Comparison of ENCODE assay signal across 15 cellular contexts in the genomic region with DNA sequence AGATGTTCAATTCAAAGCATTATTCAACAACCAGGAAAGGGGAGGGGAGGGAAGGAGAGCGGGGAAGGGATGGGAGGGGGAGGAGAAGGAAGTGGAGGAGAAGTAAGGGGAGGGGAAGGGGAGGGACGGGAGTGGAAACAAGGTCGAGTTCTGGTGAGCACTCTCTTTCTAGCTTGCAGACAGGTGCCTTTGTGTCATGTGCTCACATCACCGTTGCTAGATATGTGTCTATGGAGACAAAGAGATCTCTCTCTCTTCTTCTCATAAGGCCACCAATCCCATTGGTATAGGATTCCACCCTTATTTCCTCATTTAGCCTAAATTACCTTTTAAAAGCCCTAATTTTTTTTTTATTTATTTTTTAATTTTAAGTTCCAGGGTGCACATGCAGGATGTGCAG.
"Had no signal": no experiment of that assay in that cellular context is flagged by ENCODE, and none has a peak within 500 bp of the region (broad histone marks: within the 10 kb centered on the region; RNA-seq: fewer than 3 reads in every experiment).

No MANE protein-coding gene starts in this region.

- ATAC-seq: esophagus mucosa; left lung; stimulated activated naive CD8-positive, alpha-beta T cell treated with anti-CD3 and anti-CD28 coated beads, Interleukin-15, amount 100 ng/mL, for 72 hours; upper lobe of right lung had no signal

- DNase-seq: activated CD4-positive, CD25-positive, alpha-beta regulatory T cell treated with anti-CD3 and anti-CD28 coated beads, Interleukin-2, amount 50 U/mL, for 72 hours; activated naive CD4-positive, alpha-beta T cell treated with anti-CD3 and anti-CD28 coated beads for 36 hours; kidney; left lung; occipital lobe; small intestine; stimulated activated naive CD8-positive, alpha-beta T cell treated with anti-CD3 and anti-CD28 coated beads, Interleukin-15, amount 100 ng/mL, for 72 hours; upper lobe of right lung had no signal

- H3K4me1 Mint-ChIP-seq: memory B cell; nephron; stimulated activated naive CD8-positive, alpha-beta T cell treated with anti-CD3 and anti-CD28 coated beads, Interleukin-15, amount 100 ng/mL, for 72 hours had no signal

- H3K4me2 ChIP-seq: hepatocyte had no signal

- H3K27ac Mint-ChIP-seq: activated naive CD4-positive, alpha-beta T cell treated with anti-CD3 and anti-CD28 coated beads for 36 hours; activated T-helper 1 cell treated with anti-CD3 and anti-CD28 coated beads, Interleukin-12 subunit alpha, Interleukin-12 subunit beta, Interleukin-2, Interleukin-4 antibody, amounts not matched to agents 30 ng/mL and 10 ng/mL and 1 ng/mL, durations not matched to agents 14 hours and 24 hours and 36 hours; memory B cell; nephron; progenitor cell of endocrine pancreas; stimulated activated naive CD8-positive, alpha-beta T cell treated with anti-CD3 and anti-CD28 coated beads, Interleukin-15, amount 100 ng/mL, for 72 hours had no signal

- H3K79me2 ChIP-seq: hepatocyte had no signal

- H3K36me3 Mint-ChIP-seq: memory B cell had no signal

- H3K4me3 Mint-ChIP-seq: activated naive CD4-positive, alpha-beta T cell treated with anti-CD3 and anti-CD28 coated beads for 36 hours; activated T-helper 1 cell treated with anti-CD3 and anti-CD28 coated beads, Interleukin-12 subunit alpha, Interleukin-12 subunit beta, Interleukin-2, Interleukin-4 antibody, amounts not matched to agents 30 ng/mL and 10 ng/mL and 1 ng/mL, durations not matched to agents 14 hours and 24 hours and 36 hours; memory B cell; nephron; stimulated activated naive CD8-positive, alpha-beta T cell treated with anti-CD3 and anti-CD28 coated beads, Interleukin-15, amount 100 ng/mL, for 72 hours had no signal

- H3K9me3 Mint-ChIP-seq: activated T-helper 1 cell treated with anti-CD3 and anti-CD28 coated beads, Interleukin-12 subunit alpha, Interleukin-12 subunit beta, Interleukin-2, Interleukin-4 antibody, amounts not matched to agents 30 ng/mL and 10 ng/mL and 1 ng/mL, durations not matched to agents 14 hours and 24 hours and 36 hours had no signal

- H3K9me3 ChIP-seq: right atrium auricular region, upper lobe of right lung had no signal

- H3K4me1 ChIP-seq: left lung, right atrium auricular region, upper lobe of right lung had no signal

- H3K27me3 Mint-ChIP-seq: memory B cell; stimulated activated naive CD8-positive, alpha-beta T cell treated with anti-CD3 and anti-CD28 coated beads, Interleukin-15, amount 100 ng/mL, for 72 hours had no signal

- H3K4me3 ChIP-seq: hepatocyte, left lung, right atrium auricular region, upper lobe of right lung had no signal

- H3K36me3 ChIP-seq: left lung, right atrium auricular region, upper lobe of right lung had no signal

- H3K27ac ChIP-seq: hepatocyte, left lung, right atrium auricular region, upper lobe of right lung had no signal

- H2AFZ ChIP-seq: hepatocyte had no signal

- H3K27me3 ChIP-seq: hepatocyte, left lung, right atrium auricular region, upper lobe of right lung had no signal

- FAIRE-seq: kidney, small intestine had no signal
